In the genomic region with DNA sequence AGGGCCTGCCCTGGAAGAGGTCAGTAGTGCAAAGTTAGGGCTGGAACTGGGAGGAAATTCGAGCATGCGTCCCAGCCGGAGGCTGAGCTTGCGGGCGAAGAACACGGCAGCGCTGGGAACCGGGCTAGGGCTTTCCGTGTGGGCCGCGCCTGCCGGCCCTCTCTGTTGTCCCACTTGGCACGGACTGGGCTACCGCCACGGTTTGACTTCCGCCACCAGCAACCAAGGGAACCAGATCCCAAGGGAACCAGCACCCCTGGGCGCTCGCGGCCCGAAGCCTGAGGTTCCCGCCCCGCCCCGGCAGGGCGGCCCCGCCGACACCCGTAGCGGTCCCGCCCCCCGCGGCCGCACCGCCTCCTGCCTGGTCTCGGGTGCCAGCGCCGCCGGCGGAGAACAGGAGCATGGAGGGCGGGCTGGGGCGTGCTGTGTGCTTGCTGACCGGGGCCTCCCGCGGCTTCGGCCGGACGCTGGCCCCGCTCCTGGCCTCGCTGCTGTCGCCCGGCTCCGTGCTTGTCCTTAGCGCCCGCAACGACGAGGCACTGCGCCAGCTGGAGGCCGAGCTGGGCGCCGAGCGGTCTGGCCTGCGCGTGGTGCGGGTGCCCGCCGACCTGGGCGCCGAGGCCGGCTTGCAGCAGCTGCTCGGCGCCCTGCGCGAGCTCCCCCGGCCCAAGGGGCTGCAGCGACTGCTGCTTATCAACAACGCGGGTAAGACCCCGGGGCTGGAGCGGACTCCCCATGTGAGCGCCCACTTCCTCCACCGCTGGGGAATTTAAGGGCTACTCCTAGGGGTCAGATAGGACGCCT, we compare ENCODE assay signal across 8 cellular contexts. TPM values are rescaled to one million over a fixed set of nuclear protein-coding genes. Genes with fewer than 3 reads are reported as not detected.
A peak's percentile ranks its signal among the peaks of the same experiment; 100 is the strongest.
DNase-seq lines count a peak whose midpoint lies in the region; ATAC-seq and TF ChIP-seq lines count a peak whose summit lies in the region.

A gene (plus strand): TSS at position 377 of the 804 bp plus-strand sequence. CDS start 25 bp downstream, at position 402.

- CTCF ChIA-PET in BJ (lab: Yijun Ruan, JAX) = interaction anchor here (0.6 to 3.0 kb wide), 40 partner anchors 7 to 1377 kb away, joined by 3 to 40 read pairs (median 4); a partner anchor contains a TSS

- POLR2A ChIA-PET in BJ (lab: Charles Lee) = no interaction called here

- H3K27me3 ChIP-seq in BJ (ENCODE audit: control insufficient read depth, insufficient read depth, low read length) = peaks cover 2% of the 10 kb centered on the region
- no peaks in the 10 kb centered on the region for H3K27me3 ChIP-seq in endocrine pancreas (ENCODE audit: control insufficient read depth, insufficient read depth, low read length)

- peaks cover 32% of the 10 kb centered on the region for H3K27me3 Mint-ChIP-seq in memory B cell

- H3K36me3 ChIP-seq in BJ (ENCODE audit: control insufficient read depth, insufficient read depth, low read length) (no peaks in the 10 kb centered on the region), endocrine pancreas (ENCODE audit: control insufficient read depth, insufficient read depth, low read length) (no peaks in the 10 kb centered on the region)

- no peaks in the 10 kb centered on the region for H3K4me1 ChIP-seq in endocrine pancreas (ENCODE audit: control insufficient read depth, insufficient read depth, low read length)

- H3K4me3 ChIP-seq in BJ (ENCODE audit: low read depth, low read length) (peak within 1 kb of the TSS; percentile 60), endocrine pancreas (ENCODE audit: control insufficient read depth, insufficient read depth, low read length) (peak within 1 kb of the TSS; percentile 22)

- no peak for DNase-seq in BJ (ENCODE audit: low read depth)
- peak; percentile 48 to 92 for DNase-seq in NCI-H526 (lab: John Stamatoyannopoulos, UW)
- peak; percentile 88 for DNase-seq in activated CD8-positive, alpha-beta memory T cell treated with anti-CD3 and anti-CD28 coated beads for 24 hours
- peak; percentile 35 to 54 for DNase-seq in memory B cell (ENCODE audit: low spot score in 2 of 2)
- DNase-seq in stimulated activated CD8-positive, alpha-beta memory T cell treated with anti-CD3 and anti-CD28 coated beads, Interleukin-15, amount 100 ng/mL, for 24 hours (ENCODE audit: low read depth) = peak; percentile 41

- H3K4me1 Mint-ChIP-seq in memory B cell = peaks cover 6% of the 10 kb centered on the region

- TF ChIP-seq CTCF in BJ (IDR thresholded peaks at IDR 0.05; ENCODE audit: insufficient read depth, low read depth, low read length) = no peak

- peak within 1 kb of the TSS; percentile 65 for H3K9ac ChIP-seq in endocrine pancreas (ENCODE audit: control insufficient read depth, insufficient read depth, low read length)

- no peaks in the 10 kb centered on the region for H3K36me3 Mint-ChIP-seq in memory B cell

- no peak within 1 kb of the TSS for H3K27ac Mint-ChIP-seq in memory B cell

- H3K9me3 ChIP-seq in endocrine pancreas (ENCODE audit: control insufficient read depth, low read length) = no peaks in the 10 kb centered on the region

- H3K4me3 Mint-ChIP-seq in memory B cell = peak within 1 kb of the TSS; percentile 81

- ATAC-seq in GM19043 (IDR thresholded peaks at IDR 0.05; ENCODE audit: low read depth, unreplicated experiment) (peak; percentile 87), HG03175 (IDR thresholded peaks at IDR 0.05; ENCODE audit: unreplicated experiment) (peak; percentile 85), memory B cell (ENCODE audit: low read depth) (peak; percentile 89)

- no peaks in the 10 kb centered on the region for H3K9me3 Mint-ChIP-seq in memory B cell

RNA-seq across cellular contexts. Expression of the gene that starts here (rescaled TPM):
- 14.9 and 22.9 TPM in 2 replicates for polyA plus RNA-seq in BJ (2011; rRNA removed)
- 4.9 and 5.8 TPM in 2 replicates for polyA minus RNA-seq in BJ (2011; rRNA and poly(A)+ RNA removed)
